In the genomic region with DNA sequence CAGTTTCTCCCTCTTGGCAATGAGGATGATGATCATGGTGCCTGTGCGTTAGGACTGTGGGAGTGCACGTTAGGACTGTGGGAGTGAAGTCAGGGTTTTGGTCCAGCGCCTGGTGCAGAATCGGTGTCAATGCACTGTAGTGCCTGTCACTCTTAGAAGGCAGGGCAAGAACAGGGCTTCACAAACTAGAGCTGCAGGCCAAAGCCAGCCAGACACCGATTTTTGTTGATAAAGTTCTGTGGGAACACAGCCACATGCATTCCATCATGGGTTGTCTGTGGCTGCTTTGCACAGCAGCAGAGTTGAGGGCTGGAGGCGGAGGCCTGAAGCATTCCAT, we compare ENCODE assay signal across 24 cellular contexts. TPM values are rescaled to one million over a fixed set of nuclear protein-coding genes. Genes with fewer than 3 reads are reported as not detected.
DNase-seq lines count a peak whose midpoint lies in the region; ATAC-seq, FAIRE-seq and TF ChIP-seq lines count a peak whose summit lies in the region.
"Had no signal": no experiment of that assay in that cellular context is flagged by ENCODE, and none has a peak within 500 bp of the region (broad histone marks: within the 10 kb centered on the region; RNA-seq: fewer than 3 reads in every experiment).

No MANE protein-coding gene starts in this region.

- DNase-seq in heart right ventricle (no peak), right cardiac atrium (no peak), astrocyte (ENCODE audit: low read depth) (no peak), right lobe of liver (peak in 2 of 3 donors; percentile 69 to 80), midbrain (lab: John Stamatoyannopoulos, UW) (no peak)
- no peak for DNase-seq in stimulated activated naive CD8-positive, alpha-beta T cell treated with anti-CD3 and anti-CD28 coated beads, Interleukin-15, amount 100 ng/mL, for 72 hours
- DNase-seq: C1 segment of cervical spinal cord; CD4-positive, alpha-beta memory T cell; COR-L47; DMS53; GDM1; KBM-7; NCI-H1105 treated with DMSO at 0.1 percent for 48 hours; NCI-H146; NCI-H1930; NCI-H2107; NCI-H446; NCI-H524 treated with DMSO at 0.1 percent for 48 hours; NCI-H774; SJCRH30 had no signal

- no peak for TF ChIP-seq CTCF in heart right ventricle (IDR thresholded peaks at IDR 0.05)
- TF ChIP-seq CTCF in astrocyte (IDR thresholded peaks at IDR 0.05; ENCODE audit: insufficient read depth, low read depth, low read length), result no peak
- no peak for TF ChIP-seq CTCF in right lobe of liver (IDR thresholded peaks at IDR 0.05)

- H4K20me1 ChIP-seq in astrocyte (ENCODE audit: insufficient read depth, low read length), result no peaks in the 10 kb centered on the region

- H3K4me3 ChIP-seq in heart right ventricle (no peak overlapping the region), right cardiac atrium (ENCODE audit: low read length) (no peak overlapping the region), astrocyte (ENCODE audit: insufficient read depth, low read depth, low read length) (no peak overlapping the region), right lobe of liver (no peak overlapping the region)
- H3K4me3 ChIP-seq: A549, GM12878, SJCRH30 had no signal

- H3K9me3 ChIP-seq in heart right ventricle (no peaks in the 10 kb centered on the region), right cardiac atrium (ENCODE audit: control insufficient read depth, low read length) (no peaks in the 10 kb centered on the region), astrocyte (ENCODE audit: insufficient read depth, low read depth, low read length) (no peaks in the 10 kb centered on the region), right lobe of liver (no peaks in the 10 kb centered on the region)
- H3K9me3 ChIP-seq: A549, SJCRH30 had no signal

- FAIRE-seq in astrocyte (lab: Jason Lieb, UNC), result no peak
- FAIRE-seq: A549, GM12878, RCC 7860 had no signal

- 54 to 55% methylated on average over 6 of the region's 6 CpGs for WGBS in heart right ventricle, 2 donors
- WGBS in right cardiac atrium, result 49% methylated on average over 6 of the region's 6 CpGs
- WGBS in right lobe of liver (ENCODE audit: insufficient coverage, low coverage, low lambda C conversion rate, missing lambda C conversion rate), result 19% methylated on average over 5 of the region's 6 CpGs

- H2AFZ ChIP-seq in astrocyte (ENCODE audit: low read depth, low read length), result no peak overlapping the region

- peaks cover 5% of the 10 kb centered on the region for H3K9me3 Mint-ChIP-seq in astrocyte (ENCODE audit: unreplicated experiment)
- H3K9me3 Mint-ChIP-seq in stimulated activated naive CD8-positive, alpha-beta T cell treated with anti-CD3 and anti-CD28 coated beads, Interleukin-15, amount 100 ng/mL, for 72 hours, result no peaks in the 10 kb centered on the region
- H3K9me3 Mint-ChIP-seq: CD4-positive, alpha-beta memory T cell had no signal

- H3K79me2 ChIP-seq in astrocyte (ENCODE audit: insufficient read depth, low read length), result no peaks in the 10 kb centered on the region

- H3K27me3 Mint-ChIP-seq in astrocyte (ENCODE audit: low read depth, unreplicated experiment), result peaks cover 44% of the 10 kb centered on the region
- no peaks in the 10 kb centered on the region for H3K27me3 Mint-ChIP-seq in stimulated activated naive CD8-positive, alpha-beta T cell treated with anti-CD3 and anti-CD28 coated beads, Interleukin-15, amount 100 ng/mL, for 72 hours

- H3K4me1 ChIP-seq in heart right ventricle (peaks cover 0 to 9% (median 0%) of the 10 kb centered on the region in 9 donors), right cardiac atrium (ENCODE audit: control insufficient read depth, insufficient read depth, low read length) (peaks cover 3% of the 10 kb centered on the region), astrocyte (ENCODE audit: insufficient read depth, low read length) (no peaks in the 10 kb centered on the region), right lobe of liver (peaks cover 0 to 13% (median 6%) of the 10 kb centered on the region in 4 donors)
- H3K4me1 ChIP-seq: A549, SJCRH30 had no signal

- ATAC-seq in heart right ventricle, result peak in 6 of 8 donors; percentile 17 to 56 (median 42)
- ATAC-seq in right cardiac atrium, result no peak
- peak; percentile 49 to 91 (median 74) for ATAC-seq in right lobe of liver
- no peak for ATAC-seq in stimulated activated naive CD8-positive, alpha-beta T cell treated with anti-CD3 and anti-CD28 coated beads, Interleukin-15, amount 100 ng/mL, for 72 hours
- ATAC-seq in GM18858 (IDR thresholded peaks at IDR 0.05; ENCODE audit: unreplicated experiment), result no peak
- ATAC-seq: A549, GM12878 had no signal

- no peak overlapping the region for H3K4me2 ChIP-seq in astrocyte (ENCODE audit: low read length)
- H3K4me2 ChIP-seq: A549 had no signal

- TF ChIP-seq POLR2A in right lobe of liver (IDR thresholded peaks at IDR 0.05), result no peak

- H3K27ac ChIP-seq in heart right ventricle, result no peak overlapping the region
- no peak overlapping the region for H3K27ac ChIP-seq in right cardiac atrium (ENCODE audit: low read length)
- H3K27ac ChIP-seq in astrocyte (ENCODE audit: low read depth, low read length), result no peak overlapping the region
- peak overlapping the region in 1 of 3 donors; percentile 20 for H3K27ac ChIP-seq in right lobe of liver
- H3K27ac ChIP-seq: A549, SJCRH30 had no signal

- intact Hi-C loops in heart right ventricle (cut with DNase I) (loop anchor here in 4 of 10 donors (5.0 kb wide), 4 partner anchors 117 to 472 kb away; partner anchors contain the start of gene C3orf20 (in 1 of the 4)), right cardiac atrium (cut with DNase I) (loop anchor here in 2 of 4 donors (5.0 to 10.0 kb wide), 2 partner anchors 122 to 240 kb away; partner anchors contain the start of gene C3orf20 (in 1 of the 2)), right lobe of liver (cut with DNase I) (loop anchor here (10.0 kb wide), 3 partner anchors 50 to 240 kb away; partner anchors contain the start of gene C3orf20 (in 1 of the 2))

- H3K27me3 ChIP-seq in heart right ventricle (peaks cover 0 to 4% (median 0%) of the 10 kb centered on the region in 7 donors), right cardiac atrium (ENCODE audit: control insufficient read depth, insufficient read depth) (no peaks in the 10 kb centered on the region), astrocyte (ENCODE audit: insufficient read depth, low read length) (peaks cover 13% of the 10 kb centered on the region), right lobe of liver (no peaks in the 10 kb centered on the region)

- H3K27ac Mint-ChIP-seq in astrocyte (ENCODE audit: unreplicated experiment), result peak overlapping the region; percentile 58
- H3K27ac Mint-ChIP-seq in stimulated activated naive CD8-positive, alpha-beta T cell treated with anti-CD3 and anti-CD28 coated beads, Interleukin-15, amount 100 ng/mL, for 72 hours, result no peak overlapping the region
- H3K27ac Mint-ChIP-seq: CD4-positive, alpha-beta memory T cell had no signal

- no peak overlapping the region for H3K9ac ChIP-seq in astrocyte (ENCODE audit: low read length)

- no peak overlapping the region for H3K4me3 Mint-ChIP-seq in astrocyte (ENCODE audit: unreplicated experiment)
- no peak overlapping the region for H3K4me3 Mint-ChIP-seq in stimulated activated naive CD8-positive, alpha-beta T cell treated with anti-CD3 and anti-CD28 coated beads, Interleukin-15, amount 100 ng/mL, for 72 hours
- H3K4me3 Mint-ChIP-seq: CD4-positive, alpha-beta memory T cell had no signal

- H3K36me3 Mint-ChIP-seq in astrocyte (ENCODE audit: low read depth, unreplicated experiment), result peaks cover 2% of the 10 kb centered on the region
- H3K36me3 Mint-ChIP-seq: CD4-positive, alpha-beta memory T cell had no signal

- peaks cover 3% of the 10 kb centered on the region for H3K4me1 Mint-ChIP-seq in astrocyte (ENCODE audit: low read depth, unreplicated experiment)
- H3K4me1 Mint-ChIP-seq in stimulated activated naive CD8-positive, alpha-beta T cell treated with anti-CD3 and anti-CD28 coated beads, Interleukin-15, amount 100 ng/mL, for 72 hours, result no peaks in the 10 kb centered on the region
- H3K4me1 Mint-ChIP-seq: CD4-positive, alpha-beta memory T cell had no signal

- H3K36me3 ChIP-seq in heart right ventricle, result peaks cover 0 to 98% (median 0%) of the 10 kb centered on the region in 9 donors
- no peaks in the 10 kb centered on the region for H3K36me3 ChIP-seq in astrocyte (ENCODE audit: insufficient read depth, low read length)
- H3K36me3 ChIP-seq in right lobe of liver, result no peaks in the 10 kb centered on the region
- H3K36me3 ChIP-seq: SJCRH30 had no signal

RNA-seq across cellular contexts. Expression of gene NR2C2, which starts 32.6 kb away (rescaled TPM):
- total RNA-seq in heart right ventricle (10 to 100 TPM; 22.2 to 33.8 (median 27.6) TPM), right cardiac atrium (10 to 100 TPM; 27.6 to 36.0 (median 32.3) TPM), astrocyte (36.3 and 38.7 TPM in 2 replicates), right lobe of liver (10 to 100 TPM; 10.8 to 18.6 (median 12.2) TPM)
- polyA plus RNA-seq in heart right ventricle (1 to 10 TPM; 6.5 to 9.1 TPM), right cardiac atrium (8.3 TPM)

Comparison
In these comparisons a context has a peak if more than half of its experiments do, and no peak if none do; other contexts are left out.
1. ATAC-seq: peak in heart right ventricle (6 of 8) and right lobe of liver (4 of 4); none in right cardiac atrium (0 of 2), stimulated activated naive CD8-positive, alpha-beta T cell treated with anti-CD3 and anti-CD28 coated beads, Interleukin-15, amount 100 ng/mL, for 72 hours (single experiment) and GM18858 (single experiment).
2. DNase-seq: peak in right lobe of liver (2 of 3); none in heart right ventricle (0 of 2), right cardiac atrium (0 of 3), astrocyte (single experiment), stimulated activated naive CD8-positive, alpha-beta T cell treated with anti-CD3 and anti-CD28 coated beads, Interleukin-15, amount 100 ng/mL, for 72 hours (0 of 2) and midbrain (single experiment).